1 cellular context compared by ENCODE assay signal in the genomic region with DNA sequence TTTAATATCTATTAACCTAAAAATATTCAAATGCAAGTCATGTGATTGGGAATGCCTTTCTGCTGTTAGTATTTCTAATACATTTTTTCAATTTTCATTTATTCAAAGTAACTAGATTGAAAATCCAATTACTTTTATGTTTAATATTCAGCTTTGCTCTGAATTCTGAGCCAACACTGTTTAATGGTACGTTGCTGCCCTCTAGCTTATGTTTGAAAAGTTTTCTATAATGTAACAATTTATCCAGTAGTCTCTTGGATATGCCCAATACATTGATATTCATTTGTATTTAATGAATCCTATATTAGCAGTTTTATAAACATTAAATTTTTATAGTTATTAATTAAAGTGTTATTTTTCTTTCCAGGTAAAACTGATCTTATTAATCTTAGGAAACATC.
TF ChIP-seq lines count a peak whose summit lies in the region.

No MANE protein-coding gene starts in this region.

TF ChIP-seq in GM23338, 12 proteins besides CTCF, POLR2A, EP300 and RAD21 (continued from another document):
- no peak for TF ChIP-seq JUNB (IDR thresholded peaks at IDR 0.05; ENCODE audit: unreplicated experiment)
- TF ChIP-seq ZNF114 (CRISPR knock-in tag; IDR thresholded peaks at IDR 0.05), result no peak
- TF ChIP-seq REST (IDR thresholded peaks at IDR 0.05; ENCODE audit: unreplicated experiment), result no peak
